Comparison of ENCODE assay signal across 27 cellular contexts in genomic region chr2:43423941-43424261, GRCh38.
A peak's percentile ranks its signal among the peaks of the same experiment; 100 is the strongest.
DNase-seq lines count a peak whose midpoint lies in the region; ATAC-seq, FAIRE-seq and TF ChIP-seq lines count a peak whose summit lies in the region.
"Had no signal": no experiment of that assay in that cellular context is flagged by ENCODE, and none has a peak within 500 bp of the region (broad histone marks: within the 10 kb centered on the region; RNA-seq: fewer than 3 reads in every experiment).

No MANE protein-coding gene starts in this region.

- no peaks in the 10 kb centered on the region for H3K79me2 ChIP-seq in HepG2 (ENCODE audit: insufficient read depth, low read length)

- H3K9ac ChIP-seq in HepG2 (ENCODE audit: insufficient read depth, low read depth, low read length) = peak overlapping the region; percentile 41

- no peak for DNase-seq in activated naive CD8-positive, alpha-beta T cell treated with anti-CD3 and anti-CD28 coated beads, Interleukin-2, amount 50 U/mL, for 24 hours
- no peak for DNase-seq in activated naive CD8-positive, alpha-beta T cell treated with anti-CD3 and anti-CD28 coated beads for 36 hours
- no peak for DNase-seq in T-helper 17 cell
- DNase-seq in HepG2 (ENCODE audit: low spot score) = no peak
- no peak for DNase-seq in vagina (ENCODE audit: extremely low spot score in 2 of 2)
- DNase-seq in H54 (ENCODE audit: insufficient read length, low spot score) = no peak
- no peak for DNase-seq in stimulated activated CD4-positive, alpha-beta T cell treated with anti-CD3 and anti-CD28 coated beads, Interleukin-2, amount 100 ng/mL, for 24 hours
- DNase-seq: activated naive CD4-positive, alpha-beta T cell treated with anti-CD3 and anti-CD28 coated beads for 36 hours; amygdala; DND-41; foreskin keratinocyte; HFFc6; KG1; NCI-H1436 treated with DMSO at 0.1 percent for 48 hours; NCI-H446; NCI-H82; stimulated activated CD4-positive, alpha-beta T cell treated with anti-CD3 and anti-CD28 coated beads, Interleukin-12 subunit alpha, Interleukin-12 subunit beta, amount 100 ng/mL, for 4 hours; stimulated activated CD4-positive, alpha-beta T cell treated with anti-CD3 and anti-CD28 coated beads, Interleukin-4, amount 100 ng/mL, for 24 hours; substantia nigra; T-helper 9 cell had no signal

- TF ChIP-seq POLR2A in HepG2 (IDR thresholded peaks at IDR 0.05; ENCODE audit: insufficient read depth in 1 of 2, low read depth in 2 of 2, low read length in 2 of 2) (no peak), vagina (IDR thresholded peaks at IDR 0.05) (no peak), H54 (IDR thresholded peaks at IDR 0.05; ENCODE audit: low read depth, low read length) (no peak)

- H3K4me3 ChIP-seq in HepG2 (replicated peaks in 1 of 3; ENCODE audit: insufficient read depth in 1 of 3, low read depth in 2 of 3, low read length in 3 of 3) (no peak overlapping the region; a peak in 1 of 6 replicates), vagina (no peak overlapping the region)
- H3K4me3 ChIP-seq: coronary artery had no signal

- H3K9me3 ChIP-seq in T-helper 17 cell (ENCODE audit: control insufficient read depth, low read length, poor library complexity, severe bottlenecking) (no peaks in the 10 kb centered on the region), HepG2 (ENCODE audit: low read length) (no peaks in the 10 kb centered on the region), vagina (no peaks in the 10 kb centered on the region)

- H3K4me1 ChIP-seq in HepG2 (ENCODE audit: insufficient read depth, low read length) = peaks cover 79% of the 10 kb centered on the region
- H3K4me1 ChIP-seq in vagina = peaks cover 61% of the 10 kb centered on the region

- peak overlapping the region; percentile 83 for H3K27ac ChIP-seq in HepG2 (ENCODE audit: extremely low read length, insufficient read depth, low read length)
- peak overlapping the region; percentile 49 for H3K27ac ChIP-seq in vagina
- H3K27ac ChIP-seq: foreskin keratinocyte had no signal

- CTCF ChIA-PET in HepG2 (lab: Yijun Ruan, JAX; ENCODE audit: low intra/inter-chr PET ratio, low total read pairs) = no interaction called here

- H3K9me3 Mint-ChIP-seq in activated naive CD8-positive, alpha-beta T cell treated with anti-CD3 and anti-CD28 coated beads, Interleukin-2, amount 50 U/mL, for 24 hours = no peaks in the 10 kb centered on the region
- H3K9me3 Mint-ChIP-seq in activated naive CD8-positive, alpha-beta T cell treated with anti-CD3 and anti-CD28 coated beads for 36 hours = no peaks in the 10 kb centered on the region
- H3K9me3 Mint-ChIP-seq: activated naive CD4-positive, alpha-beta T cell treated with anti-CD3 and anti-CD28 coated beads for 36 hours; HFFc6; stimulated activated effector memory CD8-positive, alpha-beta T cell treated with anti-CD3 and anti-CD28 coated beads, Interleukin-12 subunit alpha, Interleukin-12 subunit beta, amount 100 ng/mL, for 72 hours had no signal

- peak overlapping the region; percentile 19 for H3K27ac Mint-ChIP-seq in activated naive CD8-positive, alpha-beta T cell treated with anti-CD3 and anti-CD28 coated beads, Interleukin-2, amount 50 U/mL, for 24 hours
- H3K27ac Mint-ChIP-seq in activated naive CD8-positive, alpha-beta T cell treated with anti-CD3 and anti-CD28 coated beads for 36 hours = no peak overlapping the region
- peak overlapping the region; percentile 95 for H3K27ac Mint-ChIP-seq in T-helper 17 cell
- H3K27ac Mint-ChIP-seq: HFFc6; stimulated activated effector memory CD8-positive, alpha-beta T cell treated with anti-CD3 and anti-CD28 coated beads, Interleukin-12 subunit alpha, Interleukin-12 subunit beta, amount 100 ng/mL, for 72 hours had no signal

- no peak overlapping the region for H2AFZ ChIP-seq in HepG2 (ENCODE audit: low read length)

- no peaks in the 10 kb centered on the region for H3K27me3 Mint-ChIP-seq in activated naive CD8-positive, alpha-beta T cell treated with anti-CD3 and anti-CD28 coated beads, Interleukin-2, amount 50 U/mL, for 24 hours
- no peaks in the 10 kb centered on the region for H3K27me3 Mint-ChIP-seq in activated naive CD8-positive, alpha-beta T cell treated with anti-CD3 and anti-CD28 coated beads for 36 hours
- no peaks in the 10 kb centered on the region for H3K27me3 Mint-ChIP-seq in T-helper 17 cell

- FAIRE-seq in HepG2 (lab: Jason Lieb, UNC) (no peak), H54 (lab: Jason Lieb, UNC) (no peak)
- FAIRE-seq: A204.1, urothelium cell line had no signal

- peaks cover 41% of the 10 kb centered on the region for H3K36me3 Mint-ChIP-seq in activated naive CD8-positive, alpha-beta T cell treated with anti-CD3 and anti-CD28 coated beads, Interleukin-2, amount 50 U/mL, for 24 hours (ENCODE audit: low read depth)
- peaks cover 49% of the 10 kb centered on the region for H3K36me3 Mint-ChIP-seq in activated naive CD8-positive, alpha-beta T cell treated with anti-CD3 and anti-CD28 coated beads for 36 hours
- peaks cover 3% of the 10 kb centered on the region for H3K36me3 Mint-ChIP-seq in T-helper 17 cell (ENCODE audit: low read depth)

- no peak for TF ChIP-seq RAD21 in HepG2 (CRISPR knock-in tag; IDR thresholded peaks at IDR 0.05)

- H3K4me1 Mint-ChIP-seq in activated naive CD8-positive, alpha-beta T cell treated with anti-CD3 and anti-CD28 coated beads, Interleukin-2, amount 50 U/mL, for 24 hours = peaks cover 50% of the 10 kb centered on the region
- peaks cover 38% of the 10 kb centered on the region for H3K4me1 Mint-ChIP-seq in activated naive CD8-positive, alpha-beta T cell treated with anti-CD3 and anti-CD28 coated beads for 36 hours
- peaks cover 29% of the 10 kb centered on the region for H3K4me1 Mint-ChIP-seq in T-helper 17 cell

- peak overlapping the region; percentile 54 for H3K4me2 ChIP-seq in HepG2 (ENCODE audit: low read depth, low read length)

- POLR2A ChIA-PET in HepG2 (lab: Yijun Ruan, JAX) = interaction anchor here (0.7 to 2.1 kb wide), 9 partner anchors 18 to 445 kb away, joined by 3 to 9 read pairs (median 4); partner anchors contain the start of gene ZFP36L2

- TF ChIP-seq EP300 in HepG2 (IDR thresholded peaks at IDR 0.05; ENCODE audit: low read depth in 2 of 2, low read length in 2 of 2) (no peak), HepG2 (CRISPR knock-in tag; IDR thresholded peaks at IDR 0.05; ENCODE audit: borderline replicate concordance) (no peak)

- in situ Hi-C loops in HepG2 (cut with HindIII; ENCODE audit: extremely low pct_ligation_motif_present, low pct_unique_long_range_greater_than_20kb) = no loop called here

- no peaks in the 10 kb centered on the region for H3K27me3 ChIP-seq in HepG2 (ENCODE audit: control insufficient read depth in 1 of 2, insufficient read depth in 2 of 2, low read length in 2 of 2)
- H3K27me3 ChIP-seq in vagina = no peaks in the 10 kb centered on the region
- H3K27me3 ChIP-seq: foreskin keratinocyte had no signal

- BruUV-seq in HepG2 (replicated peaks; lab: Mats Ljungman, UMichigan) = no TSS peak

- H3K4me3 Mint-ChIP-seq in activated naive CD8-positive, alpha-beta T cell treated with anti-CD3 and anti-CD28 coated beads, Interleukin-2, amount 50 U/mL, for 24 hours = no peak overlapping the region
- no peak overlapping the region for H3K4me3 Mint-ChIP-seq in activated naive CD8-positive, alpha-beta T cell treated with anti-CD3 and anti-CD28 coated beads for 36 hours
- no peak overlapping the region for H3K4me3 Mint-ChIP-seq in T-helper 17 cell
- H3K4me3 Mint-ChIP-seq: activated naive CD4-positive, alpha-beta T cell treated with anti-CD3 and anti-CD28 coated beads for 36 hours; HFFc6; stimulated activated effector memory CD8-positive, alpha-beta T cell treated with anti-CD3 and anti-CD28 coated beads, Interleukin-12 subunit alpha, Interleukin-12 subunit beta, amount 100 ng/mL, for 72 hours had no signal

- H3K36me3 ChIP-seq in HepG2 (replicated peaks in 1 of 2; ENCODE audit: control insufficient read depth in 1 of 2, insufficient read depth in 2 of 2, low read length in 2 of 2) = no peaks in the 10 kb centered on the region
- no peaks in the 10 kb centered on the region for H3K36me3 ChIP-seq in vagina

- H4K20me1 ChIP-seq in HepG2 (ENCODE audit: insufficient read depth, low read length) = no peaks in the 10 kb centered on the region

- intact Hi-C loops in HepG2 (cut with micrococcal nuclease; ENCODE audit: unreplicated experiment) = loop anchor here (1.0 to 5.0 kb wide), 4 partner anchors 33 to 113 kb away; no protein-coding TSS in a partner anchor
- intact Hi-C loops in vagina (cut with DNase I) = no loop called here

- TF ChIP-seq CTCF in HepG2 (CRISPR knock-in tag; IDR thresholded peaks at IDR 0.05) = no peak
- TF ChIP-seq CTCF in vagina (IDR thresholded peaks at IDR 0.05) = no peak

- ATAC-seq in activated naive CD8-positive, alpha-beta T cell treated with anti-CD3 and anti-CD28 coated beads, Interleukin-2, amount 50 U/mL, for 24 hours = no peak
- ATAC-seq in T-helper 17 cell (no peak), HepG2 (peak; percentile 8; the same call in 1 of the 3 replicates), HG02588 (IDR thresholded peaks at IDR 0.05; ENCODE audit: unreplicated experiment) (no peak)
- ATAC-seq: esophagus mucosa, foreskin keratinocyte, SK-N-SH treated with all-trans-retinoic acid at 6 μM for 48 hours had no signal

TF ChIP-seq in HepG2, 621 proteins besides CTCF, POLR2A, EP300 and RAD21 (continues in another document):
- 0 out of 2 replicates have a peak, but pooled peaks have one; percentile 23 for TF ChIP-seq TOE1 (CRISPR knock-in tag; IDR thresholded peaks at IDR 0.05)
- peak; percentile 51; the same call in 1 of the 2 replicates for TF ChIP-seq KLF11 (CRISPR knock-in tag; IDR thresholded peaks at IDR 0.05)
- no peak for TF ChIP-seq HNF4G (IDR thresholded peaks at IDR 0.05; ENCODE audit: borderline replicate concordance, low read depth, low read length)
- TF ChIP-seq HNF4G (CRISPR knock-in tag; IDR thresholded peaks at IDR 0.05; ENCODE audit: borderline replicate concordance, low read depth) = 0 out of 2 replicates have a peak, but pooled peaks have one; percentile 15
- peak; percentile 70 for TF ChIP-seq ZNF317 (CRISPR knock-in tag; IDR thresholded peaks at IDR 0.05)
- TF ChIP-seq REXO4 (CRISPR knock-in tag; IDR thresholded peaks at IDR 0.05; ENCODE audit: borderline replicate concordance) = no peak
- no peak for TF ChIP-seq E2F5 (CRISPR knock-in tag; conservative IDR thresholded peaks at IDR 0.05)
- peak; percentile 29; the same call in 1 of the 2 replicates for TF ChIP-seq KLF9 (CRISPR knock-in tag; IDR thresholded peaks at IDR 0.05; ENCODE audit: low read depth)
- TF ChIP-seq HNRNPUL1 (IDR thresholded peaks at IDR 0.05; ENCODE audit: low read depth, low read length) = no peak
- TF ChIP-seq SIX4 (CRISPR knock-in tag; IDR thresholded peaks at IDR 0.05) = 0 out of 2 replicates have a peak, but pooled peaks have one; percentile 24
- peak; percentile 58; the same call in 1 of the 2 replicates for TF ChIP-seq CHD4 (IDR thresholded peaks at IDR 0.05; ENCODE audit: borderline replicate concordance, low read length)
